18 cellular contexts compared by ENCODE assay signal in the genomic region with DNA sequence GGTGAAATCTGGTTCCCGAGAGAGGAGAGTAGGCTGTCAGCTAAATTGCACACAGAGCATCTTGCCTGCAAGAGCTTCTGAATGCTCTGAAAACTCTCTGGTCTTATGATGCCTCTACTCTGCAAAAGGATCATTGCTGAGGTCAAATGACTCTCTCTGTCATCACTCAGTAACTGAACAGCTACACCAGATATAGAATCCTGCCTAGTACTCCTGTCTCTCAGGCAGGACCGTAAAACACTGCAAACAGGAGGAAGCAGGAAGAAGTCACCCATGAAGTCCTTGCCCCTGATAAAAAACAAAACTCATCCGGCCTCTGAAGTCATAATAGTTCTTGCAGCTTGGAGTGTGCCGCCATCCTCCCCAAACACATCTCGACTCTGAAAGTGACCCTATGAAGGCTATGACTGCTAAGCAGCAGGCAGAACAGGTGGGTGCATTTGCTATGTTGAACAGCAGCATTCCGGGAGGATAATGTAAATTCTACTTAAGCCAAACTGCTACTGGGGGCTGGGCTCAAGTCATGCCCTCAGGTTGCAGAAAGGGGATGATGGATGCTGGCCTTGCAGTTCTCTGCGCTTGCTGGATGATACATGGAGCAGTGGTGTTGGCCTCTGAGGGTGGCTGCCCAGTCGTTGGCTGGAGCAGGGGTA.
DNase-seq lines count a peak whose midpoint lies in the region; ATAC-seq, FAIRE-seq and TF ChIP-seq lines count a peak whose summit lies in the region.
"Had no signal": no experiment of that assay in that cellular context is flagged by ENCODE, and none has a peak within 500 bp of the region (broad histone marks: within the 10 kb centered on the region; RNA-seq: fewer than 3 reads in every experiment).

No MANE protein-coding gene starts in this region.

- no peaks in the 10 kb centered on the region for H3K9me3 Mint-ChIP-seq in immature natural killer cell
- H3K9me3 Mint-ChIP-seq: activated T-helper 1 cell treated with anti-CD3 and anti-CD28 coated beads, Interleukin-12 subunit alpha, Interleukin-12 subunit beta, Interleukin-2, Interleukin-4 antibody, amounts not matched to agents 30 ng/mL and 10 ng/mL and 1 ng/mL, durations not matched to agents 14 hours and 24 hours and 36 hours had no signal

- H3K4me3 Mint-ChIP-seq in immature natural killer cell, result no peak overlapping the region
- H3K4me3 Mint-ChIP-seq: activated T-helper 1 cell treated with anti-CD3 and anti-CD28 coated beads, Interleukin-12 subunit alpha, Interleukin-12 subunit beta, Interleukin-2, Interleukin-4 antibody, amounts not matched to agents 30 ng/mL and 10 ng/mL and 1 ng/mL, durations not matched to agents 14 hours and 24 hours and 36 hours had no signal

- no peak overlapping the region for H2AFZ ChIP-seq in GM23248

- no peak overlapping the region for H3K27ac ChIP-seq in GM23248
- no peak overlapping the region for H3K27ac ChIP-seq in effector memory CD4-positive, alpha-beta T cell (ENCODE audit: insufficient read depth, low read length, poor library complexity, severe bottlenecking)
- H3K27ac ChIP-seq: RWPE1, transverse colon had no signal

- no peaks in the 10 kb centered on the region for H3K4me1 Mint-ChIP-seq in immature natural killer cell

- H3K27me3 ChIP-seq in GM23248 (replicated peaks; ENCODE audit: insufficient read depth), result no peaks in the 10 kb centered on the region
- no peaks in the 10 kb centered on the region for H3K27me3 ChIP-seq in effector memory CD4-positive, alpha-beta T cell (replicated peaks; ENCODE audit: control insufficient read depth, insufficient read depth, low read length, poor library complexity, severe bottlenecking)
- H3K27me3 ChIP-seq: transverse colon had no signal

- TF ChIP-seq CTCF in astrocyte of the spinal cord (IDR thresholded peaks at IDR 0.05; ENCODE audit: low read depth, low read length), result no peak

- no peaks in the 10 kb centered on the region for H4K20me1 ChIP-seq in GM23248 (ENCODE audit: insufficient read depth)

- WGBS in GM23248 (ENCODE audit: low coverage in 1 of 2, low lambda C conversion rate in 2 of 2, missing lambda C conversion rate in 2 of 2), 2 experiments, result 88 to 89% methylated on average over 8 of the region's 8 CpGs

- no peaks in the 10 kb centered on the region for H3K9me3 ChIP-seq in GM23248 (ENCODE audit: low read depth)
- no peaks in the 10 kb centered on the region for H3K9me3 ChIP-seq in effector memory CD4-positive, alpha-beta T cell (ENCODE audit: control insufficient read depth, low read length)
- H3K9me3 ChIP-seq: BE2C, transverse colon had no signal

- no peaks in the 10 kb centered on the region for H3K9me2 ChIP-seq in GM23248 (ENCODE audit: insufficient read depth)

- no peak overlapping the region for H3K4me2 ChIP-seq in GM23248 (ENCODE audit: unreplicated experiment)

- in situ Hi-C loops in GM23248 (cut with MboI) (loop anchor here (25.0 kb wide), 1 partner anchor 289 kb away; a partner anchor contains a TSS), astrocyte of the spinal cord (cut with HindIII; ENCODE audit: low sequenced_read_pairs) (no loop called here)

- H3K36me3 ChIP-seq in GM23248 (ENCODE audit: low read depth), result no peaks in the 10 kb centered on the region
- H3K36me3 ChIP-seq in effector memory CD4-positive, alpha-beta T cell (ENCODE audit: control insufficient read depth, insufficient read depth, low read length), result no peaks in the 10 kb centered on the region
- H3K36me3 ChIP-seq: BE2C, transverse colon had no signal

- DNase-seq in GM23248, result peak; percentile 8
- peak; percentile 23 for DNase-seq in astrocyte of the spinal cord (ENCODE audit: low read depth, low spot score)
- DNase-seq in renal cortical epithelial cell (ENCODE audit: low read depth), result peak; percentile 79
- no peak for DNase-seq in stimulated activated CD4-positive, alpha-beta T cell treated with anti-CD3 and anti-CD28 coated beads, Interleukin-4, amount 100 ng/mL, for 4 hours
- no peak for DNase-seq in effector memory CD4-positive, alpha-beta T cell
- no peak for DNase-seq in immature natural killer cell
- DNase-seq: activated CD4-positive, alpha-beta T cell treated with anti-CD3 and anti-CD28 coated beads, Interleukin-2, amount 50 U/mL, for 1 hour; anterior cingulate cortex; BE2C; NCI-H1694 treated with DMSO at 0.1 percent for 48 hours; NCI-H524 treated with DMSO at 0.1 percent for 48 hours; stimulated activated CD4-positive, alpha-beta T cell treated with anti-CD3 and anti-CD28 coated beads, Interleukin-1b, Interleukin-23, amount 100 ng/mL, for 48 hours; transverse colon had no signal

- peaks cover 2 to 11% (median 7%) of the 10 kb centered on the region in 3 donors for H3K27me3 Mint-ChIP-seq in immature natural killer cell (ENCODE audit: low read depth in 3 of 3)

- H3K36me3 Mint-ChIP-seq in immature natural killer cell, result no peaks in the 10 kb centered on the region

- no peak for ATAC-seq in GM21528 (IDR thresholded peaks at IDR 0.05; ENCODE audit: low FRiP score, unreplicated experiment)

- H3K79me2 ChIP-seq in GM23248 (ENCODE audit: insufficient read depth), result no peaks in the 10 kb centered on the region

- FAIRE-seq in islet of Langerhans (lab: Jason Lieb, UNC), result peak; percentile 76
- FAIRE-seq: H54 had no signal

- H3K4me3 ChIP-seq in GM23248, result no peak overlapping the region
- no peak overlapping the region for H3K4me3 ChIP-seq in astrocyte of the spinal cord (ENCODE audit: low read depth, low read length)
- H3K4me3 ChIP-seq in effector memory CD4-positive, alpha-beta T cell (ENCODE audit: insufficient read depth, low read depth, low read length, poor library complexity, severe bottlenecking), result no peak overlapping the region
- H3K4me3 ChIP-seq: transverse colon had no signal

- H3K27ac Mint-ChIP-seq in immature natural killer cell, result no peak overlapping the region
- H3K27ac Mint-ChIP-seq: activated T-helper 1 cell treated with anti-CD3 and anti-CD28 coated beads, Interleukin-12 subunit alpha, Interleukin-12 subunit beta, Interleukin-2, Interleukin-4 antibody, amounts not matched to agents 30 ng/mL and 10 ng/mL and 1 ng/mL, durations not matched to agents 14 hours and 24 hours and 36 hours had no signal

- peaks cover 35% of the 10 kb centered on the region for H3K4me1 ChIP-seq in GM23248 (ENCODE audit: insufficient read depth)
- no peaks in the 10 kb centered on the region for H3K4me1 ChIP-seq in effector memory CD4-positive, alpha-beta T cell (ENCODE audit: control insufficient read depth, insufficient read depth, low read length, poor library complexity, severe bottlenecking)
- H3K4me1 ChIP-seq: BE2C had no signal

- H3K9ac ChIP-seq in GM23248, result no peak overlapping the region

- peaks cover 37% of the 10 kb centered on the region for H3F3A ChIP-seq in GM23248 (ENCODE audit: insufficient read depth)

Comparison
In these comparisons a context has a peak if more than half of its experiments do, and no peak if none do; other contexts are left out.
1. DNase-seq: peak in GM23248 (single experiment), astrocyte of the spinal cord (single experiment) and renal cortical epithelial cell (single experiment); none in stimulated activated CD4-positive, alpha-beta T cell treated with anti-CD3 and anti-CD28 coated beads, Interleukin-4, amount 100 ng/mL, for 4 hours (0 of 2), effector memory CD4-positive, alpha-beta T cell (0 of 3) and immature natural killer cell (0 of 3).